Comparison of ENCODE assay signal across 9 cellular contexts in genomic region chr2:43387092-43388062, GRCh38.
A peak's percentile ranks its signal among the peaks of the same experiment; 100 is the strongest.
DNase-seq lines count a peak whose midpoint lies in the region; ATAC-seq, FAIRE-seq and TF ChIP-seq lines count a peak whose summit lies in the region.
"Had no signal": no experiment of that assay in that cellular context is flagged by ENCODE, and none has a peak within 500 bp of the region (broad histone marks: within the 10 kb centered on the region; RNA-seq: fewer than 3 reads in every experiment).

No MANE protein-coding gene starts in this region.

- H3K9me3 ChIP-seq in adipocyte (ENCODE audit: control insufficient read depth, low read length), result no peaks in the 10 kb centered on the region
- no peaks in the 10 kb centered on the region for H3K9me3 ChIP-seq in spleen
- H3K9me3 ChIP-seq: SJCRH30 had no signal

- TF ChIP-seq POLR2A in spleen (IDR thresholded peaks at IDR 0.05), result no peak

- no peak for FAIRE-seq in RCC 7860 (lab: Jason Lieb, UNC)
- FAIRE-seq: keratinocyte had no signal

- ATAC-seq in GM19035 (IDR thresholded peaks at IDR 0.05; ENCODE audit: unreplicated experiment), result peak; percentile 74
- ATAC-seq in HG02973 (IDR thresholded peaks at IDR 0.05; ENCODE audit: unreplicated experiment), result peak; percentile 85

- no peak overlapping the region for H3K4me3 ChIP-seq in adipocyte (ENCODE audit: low read length)
- H3K4me3 ChIP-seq in spleen, result no peak overlapping the region
- H3K4me3 ChIP-seq: SJCRH30 had no signal

- H3K27ac ChIP-seq in spleen, result peak overlapping the region in 5 of 8 donors; percentile 26 to 62 (median 51)
- H3K27ac ChIP-seq: SJCRH30 had no signal

- H3K4me1 ChIP-seq in adipocyte (ENCODE audit: control insufficient read depth, insufficient read depth, low read length), result peaks cover 27% of the 10 kb centered on the region
- peaks cover 0 to 57% (median 18%) of the 10 kb centered on the region in 6 donors for H3K4me1 ChIP-seq in spleen

- intact Hi-C loops in spleen (cut with DNase I; ENCODE audit: low total_unique reads), result no loop called here

- H3K27me3 ChIP-seq in adipocyte (replicated peaks; ENCODE audit: control insufficient read depth, insufficient read depth, low read length) (no peaks in the 10 kb centered on the region), spleen (replicated peaks in 1 of 7) (no peaks in the 10 kb centered on the region)
- H3K27me3 ChIP-seq: SJCRH30 had no signal

- peak; percentile 37 for DNase-seq in adipocyte (ENCODE audit: low read depth)
- no peak for DNase-seq in spleen
- no peak for DNase-seq in NCI-H446 (lab: John Stamatoyannopoulos, UW)
- DNase-seq in MV-4-11 (lab: John Stamatoyannopoulos, UW), result no peak
- DNase-seq in RCC 7860 (ENCODE audit: low spot score), result no peak

- H3K9ac ChIP-seq in adipocyte (ENCODE audit: low read length), result no peak overlapping the region

- 65 to 74% (median 73%) methylated on average over 7 of the region's 7 CpGs for WGBS in spleen, 5 donors

- H3K36me3 ChIP-seq in adipocyte (ENCODE audit: control insufficient read depth, insufficient read depth, low read length, severe bottlenecking) (no peaks in the 10 kb centered on the region), spleen (peaks cover 0 to 3% (median 0%) of the 10 kb centered on the region in 6 donors)
- H3K36me3 ChIP-seq: SJCRH30 had no signal

- no peak for TF ChIP-seq CTCF in spleen (IDR thresholded peaks at IDR 0.05 in 8 of 11, conservative IDR thresholded peaks at IDR 0.05 in 3 of 11)
